Comparison of ENCODE assay signal across 16 cellular contexts in the genomic region with DNA sequence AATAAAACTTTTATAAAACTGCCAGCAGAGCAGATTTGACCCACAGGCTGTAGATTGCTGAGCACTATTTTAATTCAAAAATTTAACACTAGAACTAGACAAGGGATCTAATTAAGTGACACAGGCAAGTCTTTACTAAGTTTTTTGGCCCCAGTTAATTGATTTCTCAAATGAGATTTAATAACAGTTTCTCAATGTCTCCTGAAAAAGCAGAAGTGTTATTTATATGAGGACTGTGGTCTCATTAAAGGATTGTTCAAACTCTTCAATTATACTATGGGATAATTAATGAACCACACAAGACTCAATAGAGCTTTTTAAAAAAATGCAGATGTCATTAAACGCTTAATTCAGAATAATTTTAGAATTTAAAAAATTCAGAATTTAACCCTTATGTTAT. TPM values are rescaled to one million over a fixed set of nuclear protein-coding genes. Genes with fewer than 3 reads are reported as not detected.
DNase-seq lines count a peak whose midpoint lies in the region; TF ChIP-seq lines count a peak whose summit lies in the region.
"Had no signal": no experiment of that assay in that cellular context is flagged by ENCODE, and none has a peak within 500 bp of the region (broad histone marks: within the 10 kb centered on the region; RNA-seq: fewer than 3 reads in every experiment).

No MANE protein-coding gene starts in this region.

- H3K4me1 ChIP-seq in subcutaneous abdominal adipose tissue (ENCODE audit: control insufficient read depth in 5 of 5, insufficient read depth in 5 of 5, low read length in 5 of 5), result peaks cover 2 to 33% (median 22%) of the 10 kb centered on the region in 5 donors

- peak overlapping the region in 2 of 5 donors; percentile 15 to 36 for H3K4me3 ChIP-seq in subcutaneous abdominal adipose tissue (ENCODE audit: low read depth in 1 of 5, low read length in 5 of 5)

- H3K9ac ChIP-seq in subcutaneous abdominal adipose tissue (ENCODE audit: low read length in 5 of 5), result peak overlapping the region in 4 of 5 donors; percentile 30 to 84 (median 42)

- no TSS peak for BruUV-seq in Calu3 (replicated peaks; lab: Mats Ljungman, UMichigan)

- H3K4me3 Mint-ChIP-seq in activated naive CD4-positive, alpha-beta T cell treated with anti-CD3 and anti-CD28 coated beads, Interleukin-2, amount 50 U/mL, for 24 hours, result peak overlapping the region; percentile 8
- H3K4me3 Mint-ChIP-seq in immature natural killer cell (peak overlapping the region in 3 of 5 donors; percentile 35 to 43 (median 38)), Calu3 (ENCODE audit: low read depth, unreplicated experiment) (no peak overlapping the region)
- no peak overlapping the region for H3K4me3 Mint-ChIP-seq in activated CD4-positive, alpha-beta memory T cell treated with anti-CD3 and anti-CD28 coated beads, Interleukin-2, amount 10 ng/mL, durations not matched to agents 7 days and 5 days

- POLR2A ChIA-PET in activated CD4-positive, alpha-beta memory T cell treated with anti-CD3 and anti-CD28 coated beads, Interleukin-2, amount 10 ng/mL, durations not matched to agents 7 days and 5 days (lab: Charles Lee), result interaction anchor here (1.7 kb wide), 1 partner anchor 10 kb away, joined by 4 read pairs; no protein-coding TSS in a partner anchor

- H3K27ac ChIP-seq in subcutaneous abdominal adipose tissue (ENCODE audit: low read depth, low read length), result peak overlapping the region; percentile 35

- no peak for DNase-seq in activated naive CD4-positive, alpha-beta T cell treated with anti-CD3 and anti-CD28 coated beads, Interleukin-2, amount 50 U/mL, for 16 hours
- DNase-seq in OCI-M1 (lab: John Stamatoyannopoulos, UW), result peak; percentile 3
- DNase-seq in immature natural killer cell, result no peak
- DNase-seq in activated CD4-positive, alpha-beta memory T cell treated with anti-CD3 and anti-CD28 coated beads, Interleukin-2, amount 10 ng/mL, durations not matched to agents 7 days and 5 days, result no peak
- DNase-seq in Calu3, result no peak
- DNase-seq in NCI-H2227 (lab: John Stamatoyannopoulos, UW; ENCODE audit: unreplicated experiment), result no peak
- DNase-seq: activated CD4-positive, alpha-beta T cell treated with anti-CD3 and anti-CD28 coated beads for 48 hours; DMS 273 treated with DMSO at 0.1 percent for 48 hours; effector CD8-positive, alpha-beta T cell; kidney glomerular epithelial cell; naive thymus-derived CD8-positive, alpha-beta T cell; NCI-H187 treated with DMSO at 0.1 percent for 48 hours; SW 1271; transverse colon had no signal

- CTCF ChIA-PET in activated CD4-positive, alpha-beta memory T cell treated with anti-CD3 and anti-CD28 coated beads, Interleukin-2, amount 10 ng/mL, durations not matched to agents 7 days and 5 days (lab: Charles Lee), result interaction anchor here (1.4 to 1.7 kb wide), 2 partner anchors 26 to 211 kb away, joined by 3 to 4 read pairs; a partner anchor contains a TSS
- CTCF ChIA-PET in Calu3 (lab: Charles Lee), result interaction anchor here (0.6 kb wide), 1 partner anchor 46 kb away, joined by 4 read pairs; no protein-coding TSS in a partner anchor

- H3K27me3 Mint-ChIP-seq in activated naive CD4-positive, alpha-beta T cell treated with anti-CD3 and anti-CD28 coated beads, Interleukin-2, amount 50 U/mL, for 24 hours, result no peaks in the 10 kb centered on the region
- peaks cover 0 to 3% (median 2%) of the 10 kb centered on the region in 3 donors for H3K27me3 Mint-ChIP-seq in immature natural killer cell (ENCODE audit: low read depth in 3 of 3)
- H3K27me3 Mint-ChIP-seq in activated CD4-positive, alpha-beta memory T cell treated with anti-CD3 and anti-CD28 coated beads, Interleukin-2, amount 10 ng/mL, durations not matched to agents 7 days and 5 days, result peaks cover 3% of the 10 kb centered on the region
- no peaks in the 10 kb centered on the region for H3K27me3 Mint-ChIP-seq in Calu3 (ENCODE audit: unreplicated experiment)
- H3K27me3 Mint-ChIP-seq: naive thymus-derived CD8-positive, alpha-beta T cell had no signal

- no peak for TF ChIP-seq CTCF in Calu3 (IDR thresholded peaks at IDR 0.05; ENCODE audit: unreplicated experiment)

- H3K4me1 Mint-ChIP-seq in activated naive CD4-positive, alpha-beta T cell treated with anti-CD3 and anti-CD28 coated beads, Interleukin-2, amount 50 U/mL, for 24 hours, result peaks cover 29% of the 10 kb centered on the region
- H3K4me1 Mint-ChIP-seq in immature natural killer cell (peaks cover 20 to 46% of the 10 kb centered on the region in 2 donors), Calu3 (ENCODE audit: low read depth, unreplicated experiment) (peaks cover 35% of the 10 kb centered on the region)
- peaks cover 28% of the 10 kb centered on the region for H3K4me1 Mint-ChIP-seq in activated CD4-positive, alpha-beta memory T cell treated with anti-CD3 and anti-CD28 coated beads, Interleukin-2, amount 10 ng/mL, durations not matched to agents 7 days and 5 days

- no peaks in the 10 kb centered on the region for H3K9me3 ChIP-seq in subcutaneous abdominal adipose tissue (ENCODE audit: control insufficient read depth in 5 of 5, low read length in 5 of 5)
- H3K9me3 ChIP-seq: transverse colon had no signal

- H3K36me3 ChIP-seq in subcutaneous abdominal adipose tissue (ENCODE audit: control insufficient read depth in 5 of 5, insufficient read depth in 5 of 5, low read length in 5 of 5), result no peaks in the 10 kb centered on the region
- H3K36me3 ChIP-seq: transverse colon had no signal

- H3K9me3 Mint-ChIP-seq in activated naive CD4-positive, alpha-beta T cell treated with anti-CD3 and anti-CD28 coated beads, Interleukin-2, amount 50 U/mL, for 24 hours, result no peaks in the 10 kb centered on the region
- H3K9me3 Mint-ChIP-seq in immature natural killer cell, result no peaks in the 10 kb centered on the region
- no peaks in the 10 kb centered on the region for H3K9me3 Mint-ChIP-seq in activated CD4-positive, alpha-beta memory T cell treated with anti-CD3 and anti-CD28 coated beads, Interleukin-2, amount 10 ng/mL, durations not matched to agents 7 days and 5 days
- H3K9me3 Mint-ChIP-seq in Calu3 (ENCODE audit: low read depth, unreplicated experiment), result no peaks in the 10 kb centered on the region
- H3K9me3 Mint-ChIP-seq: naive thymus-derived CD8-positive, alpha-beta T cell had no signal

- H3K27me3 ChIP-seq in subcutaneous abdominal adipose tissue (ENCODE audit: control insufficient read depth in 5 of 5, insufficient read depth in 4 of 5, low read length in 5 of 5), result no peaks in the 10 kb centered on the region
- H3K27me3 ChIP-seq: transverse colon had no signal

- intact Hi-C loops in Calu3 (cut with micrococcal nuclease; ENCODE audit: unreplicated experiment), result loop anchor here (2.0 kb wide), 1 partner anchor 32 kb away; no protein-coding TSS in a partner anchor

- no peaks in the 10 kb centered on the region for H3K36me3 Mint-ChIP-seq in activated naive CD4-positive, alpha-beta T cell treated with anti-CD3 and anti-CD28 coated beads, Interleukin-2, amount 50 U/mL, for 24 hours
- H3K36me3 Mint-ChIP-seq in immature natural killer cell (no peaks in the 10 kb centered on the region), Calu3 (ENCODE audit: insufficient read depth, unreplicated experiment) (peaks cover 15% of the 10 kb centered on the region)
- H3K36me3 Mint-ChIP-seq in activated CD4-positive, alpha-beta memory T cell treated with anti-CD3 and anti-CD28 coated beads, Interleukin-2, amount 10 ng/mL, durations not matched to agents 7 days and 5 days (ENCODE audit: low read depth), result peaks cover 2% of the 10 kb centered on the region
- H3K36me3 Mint-ChIP-seq: naive thymus-derived CD8-positive, alpha-beta T cell had no signal

- H3K27ac Mint-ChIP-seq in activated naive CD4-positive, alpha-beta T cell treated with anti-CD3 and anti-CD28 coated beads, Interleukin-2, amount 50 U/mL, for 24 hours, result no peak overlapping the region
- H3K27ac Mint-ChIP-seq in immature natural killer cell, result no peak overlapping the region
- no peak overlapping the region for H3K27ac Mint-ChIP-seq in activated CD4-positive, alpha-beta memory T cell treated with anti-CD3 and anti-CD28 coated beads, Interleukin-2, amount 10 ng/mL, durations not matched to agents 7 days and 5 days
- H3K27ac Mint-ChIP-seq in Calu3 (ENCODE audit: unreplicated experiment), result no peak overlapping the region

RNA-seq across cellular contexts. Expression of a gene that starts 1.9 kb away (rescaled TPM):
- polyA plus RNA-seq in immature natural killer cell, result 1 to 10 TPM; 7.7 to 8.9 (median 8.9) TPM
- total RNA-seq in activated CD4-positive, alpha-beta memory T cell treated with anti-CD3 and anti-CD28 coated beads, Interleukin-2, amount 10 ng/mL, durations not matched to agents 7 days and 5 days, result 10 to 100 TPM in 1 of 2 experiments, 1 to 10 TPM in 1; 9.4 to 12.5 TPM
- total RNA-seq in Calu3 (2022), result 28.9 and 31.3 TPM in 2 replicates

RNA-seq across cellular contexts. Expression of a gene that starts 38.9 kb away (rescaled TPM):
- polyA plus RNA-seq in immature natural killer cell, result 10 to 100 TPM; 15.0 to 21.7 (median 16.4) TPM
- total RNA-seq in activated CD4-positive, alpha-beta memory T cell treated with anti-CD3 and anti-CD28 coated beads, Interleukin-2, amount 10 ng/mL, durations not matched to agents 7 days and 5 days, result 10 to 100 TPM; 12.8 to 13.0 TPM
- total RNA-seq in Calu3 (2022), result 12.2 and 13.9 TPM in 2 replicates

Comparison
In these comparisons a context has a peak if more than half of its experiments do, and no peak if none do; other contexts are left out.
1. H3K4me3 Mint-ChIP-seq: peak in activated naive CD4-positive, alpha-beta T cell treated with anti-CD3 and anti-CD28 coated beads, Interleukin-2, amount 50 U/mL, for 24 hours (single experiment) and immature natural killer cell (3 of 5); none in activated CD4-positive, alpha-beta memory T cell treated with anti-CD3 and anti-CD28 coated beads, Interleukin-2, amount 10 ng/mL, durations not matched to agents 7 days and 5 days (single experiment) and Calu3 (single experiment).